In the genomic region with DNA sequence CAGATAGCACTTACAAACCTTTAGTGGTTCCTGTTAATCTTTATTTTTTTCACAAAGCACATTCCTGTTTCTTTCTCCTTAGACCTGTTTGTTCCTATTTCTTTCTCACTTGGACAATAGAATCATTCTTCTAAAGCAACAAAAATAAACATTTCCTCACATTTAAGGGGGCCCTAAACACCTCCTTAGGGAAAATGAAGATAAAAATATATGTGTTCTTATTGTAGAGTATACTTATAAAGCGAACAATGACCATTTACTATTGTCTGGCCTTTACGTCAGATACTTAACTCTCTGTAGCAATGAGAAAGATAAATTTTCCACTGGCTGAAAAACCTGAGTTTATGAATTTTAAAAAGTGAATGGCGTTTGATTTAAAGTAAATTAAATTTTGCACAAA, we compare ENCODE assay signal across 23 cellular contexts.
"Had no signal": no experiment of that assay in that cellular context is flagged by ENCODE, and none has a peak within 500 bp of the region (broad histone marks: within the 10 kb centered on the region; RNA-seq: fewer than 3 reads in every experiment).

No MANE protein-coding gene starts in this region.

- H3K4me3 ChIP-seq: colonic mucosa, heart left ventricle, lung, prostate gland, skin epidermis, thoracic aorta, upper lobe of right lung had no signal

- FAIRE-seq: islet of Langerhans had no signal

- H3K27ac Mint-ChIP-seq: activated CD4-positive, alpha-beta memory T cell treated with anti-CD3 and anti-CD28 coated beads, Interleukin-2, amount 10 ng/mL, durations not matched to agents 7 days and 5 days; activated CD8-positive, alpha-beta memory T cell treated with anti-CD3 and anti-CD28 coated beads, Interleukin-2, amount 10 ng/mL, durations not matched to agents 7 days and 5 days; activated naive CD8-positive, alpha-beta T cell; stimulated activated naive CD8-positive, alpha-beta T cell treated with anti-CD3 and anti-CD28 coated beads, Interleukin-15, amount 100 ng/mL, for 72 hours; T-cell had no signal

- H3K9me3 Mint-ChIP-seq: activated CD4-positive, alpha-beta memory T cell treated with anti-CD3 and anti-CD28 coated beads, Interleukin-2, amount 10 ng/mL, durations not matched to agents 7 days and 5 days; nephron; stimulated activated naive CD8-positive, alpha-beta T cell treated with anti-CD3 and anti-CD28 coated beads, Interleukin-15, amount 100 ng/mL, for 72 hours; T-cell had no signal

- ATAC-seq: activated CD8-positive, alpha-beta memory T cell treated with anti-CD3 and anti-CD28 coated beads, Interleukin-2, amount 10 ng/mL, durations not matched to agents 7 days and 5 days; right cardiac atrium; stimulated activated naive CD8-positive, alpha-beta T cell treated with anti-CD3 and anti-CD28 coated beads, Interleukin-15, amount 100 ng/mL, for 72 hours; T-cell; upper lobe of right lung had no signal

- DNase-seq: activated CD4-positive, alpha-beta memory T cell treated with anti-CD3 and anti-CD28 coated beads, Interleukin-2, amount 10 ng/mL, durations not matched to agents 7 days and 5 days; activated CD4-positive, alpha-beta T cell treated with anti-CD3 and anti-CD28 coated beads for 48 hours; activated CD4-positive, CD25-positive, alpha-beta regulatory T cell; activated CD8-positive, alpha-beta memory T cell treated with anti-CD3 and anti-CD28 coated beads, Interleukin-2, amount 10 ng/mL, durations not matched to agents 7 days and 5 days; central memory CD4-positive, alpha-beta T cell; colonic mucosa; erythroblast; foreskin melanocyte; heart left ventricle; midbrain; right cardiac atrium; stimulated activated CD4-positive, alpha-beta T cell treated with anti-CD3 and anti-CD28 coated beads, Interleukin-4, amount 100 ng/mL, for 1 hour; stimulated activated naive CD8-positive, alpha-beta T cell treated with anti-CD3 and anti-CD28 coated beads, Interleukin-15, amount 100 ng/mL, for 72 hours; T-cell; T-helper 9 cell; upper lobe of right lung had no signal

- H3K9me3 ChIP-seq: colonic mucosa, heart left ventricle, prostate gland, thoracic aorta, upper lobe of right lung had no signal

- H3K27me3 Mint-ChIP-seq: activated naive CD8-positive, alpha-beta T cell; stimulated activated naive CD8-positive, alpha-beta T cell treated with anti-CD3 and anti-CD28 coated beads, Interleukin-15, amount 100 ng/mL, for 72 hours had no signal

- H3K27ac ChIP-seq: colonic mucosa, prostate gland, thoracic aorta, upper lobe of right lung had no signal

- H3K36me3 ChIP-seq: colonic mucosa, prostate gland, thoracic aorta, upper lobe of right lung had no signal

- H3K4me1 ChIP-seq: colonic mucosa, prostate gland had no signal

- H3K27me3 ChIP-seq: colonic mucosa, heart left ventricle, upper lobe of right lung had no signal

- H3K4me3 Mint-ChIP-seq: activated CD4-positive, alpha-beta memory T cell treated with anti-CD3 and anti-CD28 coated beads, Interleukin-2, amount 10 ng/mL, durations not matched to agents 7 days and 5 days; activated CD8-positive, alpha-beta memory T cell treated with anti-CD3 and anti-CD28 coated beads, Interleukin-2, amount 10 ng/mL, durations not matched to agents 7 days and 5 days; activated naive CD8-positive, alpha-beta T cell; nephron; stimulated activated naive CD8-positive, alpha-beta T cell treated with anti-CD3 and anti-CD28 coated beads, Interleukin-15, amount 100 ng/mL, for 72 hours; T-cell had no signal

- H3K4me1 Mint-ChIP-seq: activated CD4-positive, alpha-beta memory T cell treated with anti-CD3 and anti-CD28 coated beads, Interleukin-2, amount 10 ng/mL, durations not matched to agents 7 days and 5 days; activated CD8-positive, alpha-beta memory T cell treated with anti-CD3 and anti-CD28 coated beads, Interleukin-2, amount 10 ng/mL, durations not matched to agents 7 days and 5 days; stimulated activated naive CD8-positive, alpha-beta T cell treated with anti-CD3 and anti-CD28 coated beads, Interleukin-15, amount 100 ng/mL, for 72 hours; T-cell had no signal

- H3K36me3 Mint-ChIP-seq: activated CD8-positive, alpha-beta memory T cell treated with anti-CD3 and anti-CD28 coated beads, Interleukin-2, amount 10 ng/mL, durations not matched to agents 7 days and 5 days; activated naive CD8-positive, alpha-beta T cell; T-cell had no signal
